15 cellular contexts compared by ENCODE assay signal in the genomic region with DNA sequence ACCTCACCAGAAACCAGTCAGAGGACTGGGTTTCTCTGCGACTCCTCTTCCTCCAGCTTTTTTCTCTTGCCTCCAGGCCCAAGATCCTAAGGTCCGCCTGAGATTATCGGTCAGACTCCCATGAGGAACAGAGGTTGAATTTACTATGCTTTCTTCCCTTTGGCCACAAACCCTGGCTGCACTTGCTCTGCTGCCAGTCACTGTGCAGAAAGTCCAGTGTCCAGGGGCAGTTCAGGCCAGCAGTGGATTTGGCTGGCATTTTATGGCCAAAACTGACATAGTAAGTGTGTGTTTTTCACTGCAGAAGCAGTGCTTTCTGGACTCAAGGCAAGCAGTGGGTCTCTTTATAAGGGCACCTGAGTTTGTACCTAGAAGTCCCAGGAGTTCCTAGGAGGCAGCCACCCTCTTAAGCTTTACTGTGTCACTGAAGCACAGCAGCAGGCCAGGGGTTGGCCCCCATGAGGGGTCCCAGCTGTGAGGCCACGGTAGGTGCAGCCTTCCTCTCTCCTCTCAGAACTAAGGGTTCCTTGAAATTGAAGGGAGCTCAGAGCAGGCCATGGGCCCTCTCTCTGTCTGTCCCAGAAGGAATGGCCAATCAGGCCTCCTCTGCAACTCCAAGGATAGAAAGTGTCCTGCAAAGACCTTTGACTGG.
"Had no signal": no experiment of that assay in that cellular context is flagged by ENCODE, and none has a peak within 500 bp of the region (broad histone marks: within the 10 kb centered on the region; RNA-seq: fewer than 3 reads in every experiment).

No MANE protein-coding gene starts in this region.

- H3K9me3 ChIP-seq: body of pancreas, left ventricle myocardium inferior had no signal

- H3K4me3 Mint-ChIP-seq: activated CD4-positive, alpha-beta memory T cell treated with anti-CD3 and anti-CD28 coated beads for 36 hours; activated naive CD4-positive, alpha-beta T cell treated with anti-CD3 and anti-CD28 coated beads, Interleukin-2, amount 10 ng/mL, durations not matched to agents 7 days and 5 days; stimulated activated naive CD8-positive, alpha-beta T cell treated with anti-CD3 and anti-CD28 coated beads, Interleukin-15, Interleukin-2, amounts not matched to agents 100 ng/mL and 50 ng/mL, for 24 hours had no signal

- H3K36me3 Mint-ChIP-seq: activated CD4-positive, alpha-beta memory T cell treated with anti-CD3 and anti-CD28 coated beads for 36 hours; activated naive CD4-positive, alpha-beta T cell treated with anti-CD3 and anti-CD28 coated beads, Interleukin-2, amount 10 ng/mL, durations not matched to agents 7 days and 5 days had no signal

- H3K27ac Mint-ChIP-seq: activated CD4-positive, alpha-beta memory T cell treated with anti-CD3 and anti-CD28 coated beads for 36 hours; activated naive CD4-positive, alpha-beta T cell treated with anti-CD3 and anti-CD28 coated beads, Interleukin-2, amount 10 ng/mL, durations not matched to agents 7 days and 5 days; nephron progenitor cell; stimulated activated naive CD8-positive, alpha-beta T cell treated with anti-CD3 and anti-CD28 coated beads, Interleukin-15, Interleukin-2, amounts not matched to agents 100 ng/mL and 50 ng/mL, for 24 hours; T-helper 17 cell had no signal

- H3K27me3 Mint-ChIP-seq: T-helper 17 cell had no signal

- H3K4me2 ChIP-seq: hepatocyte had no signal

- H3K36me3 ChIP-seq: left ventricle myocardium inferior, tibial artery had no signal

- H3K27ac ChIP-seq: body of pancreas, foreskin keratinocyte, hepatocyte, left ventricle myocardium inferior had no signal

- H3K4me1 ChIP-seq: body of pancreas, foreskin keratinocyte had no signal

- H3K4me3 ChIP-seq: body of pancreas, hepatocyte, left ventricle myocardium inferior, tibial artery had no signal

- ATAC-seq: body of pancreas, T-helper 17 cell had no signal

- H3K9me3 Mint-ChIP-seq: activated CD4-positive, alpha-beta memory T cell treated with anti-CD3 and anti-CD28 coated beads for 36 hours; activated naive CD4-positive, alpha-beta T cell treated with anti-CD3 and anti-CD28 coated beads, Interleukin-2, amount 10 ng/mL, durations not matched to agents 7 days and 5 days; stimulated activated naive CD8-positive, alpha-beta T cell treated with anti-CD3 and anti-CD28 coated beads, Interleukin-15, Interleukin-2, amounts not matched to agents 100 ng/mL and 50 ng/mL, for 24 hours had no signal

- H3K27me3 ChIP-seq: body of pancreas, hepatocyte, tibial artery had no signal

- DNase-seq: activated T-cell treated with anti-CD3 and anti-CD28 coated beads for 4 hours; body of pancreas; effector CD4-positive, alpha-beta T cell; foreskin keratinocyte; kidney glomerular epithelial cell; left ventricle myocardium inferior; mammary epithelial cell; nephron progenitor cell; retina; T-helper 17 cell; tibial artery had no signal

- H2AFZ ChIP-seq: hepatocyte had no signal
